ENCODE assay signal across 11 cellular contexts in the genomic region with DNA sequence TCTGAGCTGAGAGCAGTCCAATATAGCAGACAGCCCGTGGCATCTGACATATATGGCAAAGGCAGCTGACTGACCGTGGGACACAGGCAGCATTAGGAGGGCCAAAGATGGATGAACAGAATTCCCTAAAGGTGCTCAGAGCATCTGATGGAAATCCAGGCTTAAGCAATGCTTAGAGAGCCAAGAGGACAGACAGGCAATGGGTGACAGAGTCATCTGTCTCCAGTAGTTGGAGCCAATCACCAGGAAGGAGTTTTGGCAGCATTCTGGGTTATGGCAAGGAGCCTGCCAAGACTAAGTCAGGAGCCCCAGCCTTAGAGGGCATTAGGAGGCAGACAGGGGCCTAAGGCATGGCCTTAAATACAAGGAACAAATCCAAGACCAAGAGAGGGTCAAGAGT.
DNase-seq lines count a peak whose midpoint lies in the region; TF ChIP-seq lines count a peak whose summit lies in the region.
"Had no signal": no experiment of that assay in that cellular context is flagged by ENCODE, and none has a peak within 500 bp of the region (broad histone marks: within the 10 kb centered on the region; RNA-seq: fewer than 3 reads in every experiment).

No MANE protein-coding gene starts in this region.

- H3K4me3 Mint-ChIP-seq in activated CD4-positive, alpha-beta T cell treated with anti-CD3 and anti-CD28 coated beads, Interleukin-2, amount 10 ng/mL, durations not matched to agents 7 days and 5 days: no peak overlapping the region
- H3K4me3 Mint-ChIP-seq: GM23338 had no signal

- peaks cover 19% of the 10 kb centered on the region for H3K4me1 Mint-ChIP-seq in activated CD4-positive, alpha-beta T cell treated with anti-CD3 and anti-CD28 coated beads, Interleukin-2, amount 10 ng/mL, durations not matched to agents 7 days and 5 days

- H2AFZ ChIP-seq in parathyroid adenoma: peak overlapping the region; percentile 53
- H2AFZ ChIP-seq: GM23338 had no signal

- H3K4me1 ChIP-seq in parathyroid adenoma: peaks cover 12% of the 10 kb centered on the region

- CTCF ChIA-PET in activated CD4-positive, alpha-beta T cell treated with anti-CD3 and anti-CD28 coated beads, Interleukin-2, amount 10 ng/mL, durations not matched to agents 7 days and 5 days (lab: Charles Lee): interaction anchor here (1.6 kb wide), 1 partner anchor 183 kb away, joined by 6 read pairs; no protein-coding TSS in a partner anchor

- DNase-seq in activated CD4-positive, alpha-beta T cell treated with anti-CD3 and anti-CD28 coated beads, Interleukin-2, amount 10 ng/mL, durations not matched to agents 7 days and 5 days: no peak
- DNase-seq in activated CD4-positive, alpha-beta T cell treated with anti-CD3 and anti-CD28 coated beads for 4 hours: no peak
- DNase-seq in MG63 (peak; percentile 50), epithelial cell of esophagus (ENCODE audit: low read depth) (peak; percentile 30), COLO829 (ENCODE audit: low spot score) (no peak), UCSD-AML1 (lab: John Stamatoyannopoulos, UW; ENCODE audit: unreplicated experiment) (no peak), Ammon's horn (ENCODE audit: low spot score) (no peak)
- DNase-seq: central memory CD4-positive, alpha-beta T cell; sigmoid colon had no signal

- H3K36me3 Mint-ChIP-seq in activated CD4-positive, alpha-beta T cell treated with anti-CD3 and anti-CD28 coated beads, Interleukin-2, amount 10 ng/mL, durations not matched to agents 7 days and 5 days (ENCODE audit: low read depth): no peaks in the 10 kb centered on the region

- no peak overlapping the region for H3K4me3 ChIP-seq in MG63
- H3K4me3 ChIP-seq in epithelial cell of esophagus (ENCODE audit: low read length): no peak overlapping the region
- H3K4me3 ChIP-seq in parathyroid adenoma (ENCODE audit: low read depth, low read length): no peak overlapping the region
- H3K4me3 ChIP-seq: GM23338, sigmoid colon had no signal

- POLR2A ChIA-PET in activated CD4-positive, alpha-beta T cell treated with anti-CD3 and anti-CD28 coated beads, Interleukin-2, amount 10 ng/mL, durations not matched to agents 7 days and 5 days (lab: Charles Lee): no interaction called here

- H3K27me3 ChIP-seq in MG63 (no peaks in the 10 kb centered on the region), parathyroid adenoma (ENCODE audit: control insufficient read depth, insufficient read depth, low read length) (no peaks in the 10 kb centered on the region)
- H3K27me3 ChIP-seq: sigmoid colon had no signal

- peak overlapping the region; percentile 75 for H3K27ac ChIP-seq in parathyroid adenoma

- peaks cover 3% of the 10 kb centered on the region for H3K9me3 Mint-ChIP-seq in activated CD4-positive, alpha-beta T cell treated with anti-CD3 and anti-CD28 coated beads, Interleukin-2, amount 10 ng/mL, durations not matched to agents 7 days and 5 days

- no peak overlapping the region for H3K9ac ChIP-seq in parathyroid adenoma

- H3K4me2 ChIP-seq in parathyroid adenoma (ENCODE audit: low read length): no peak overlapping the region
- H3K4me2 ChIP-seq: GM23338 had no signal

- H3K79me2 ChIP-seq in parathyroid adenoma: no peaks in the 10 kb centered on the region

- H3K36me3 ChIP-seq in MG63 (no peaks in the 10 kb centered on the region), parathyroid adenoma (ENCODE audit: control insufficient read depth, insufficient read depth, low read length) (no peaks in the 10 kb centered on the region)
- H3K36me3 ChIP-seq: sigmoid colon had no signal

- peak overlapping the region; percentile 41 for H3K27ac Mint-ChIP-seq in activated CD4-positive, alpha-beta T cell treated with anti-CD3 and anti-CD28 coated beads, Interleukin-2, amount 10 ng/mL, durations not matched to agents 7 days and 5 days
- H3K27ac Mint-ChIP-seq: GM23338 had no signal

- no peaks in the 10 kb centered on the region for H3K9me3 ChIP-seq in MG63
- H3K9me3 ChIP-seq in parathyroid adenoma (ENCODE audit: control insufficient read depth, low read length): no peaks in the 10 kb centered on the region
- H3K9me3 ChIP-seq: sigmoid colon had no signal

- no peaks in the 10 kb centered on the region for H3K27me3 Mint-ChIP-seq in activated CD4-positive, alpha-beta T cell treated with anti-CD3 and anti-CD28 coated beads, Interleukin-2, amount 10 ng/mL, durations not matched to agents 7 days and 5 days

- TF ChIP-seq CTCF in epithelial cell of esophagus (IDR thresholded peaks at IDR 0.05; ENCODE audit: insufficient read depth, low read depth, low read length, missing control alignments) (no peak), parathyroid adenoma (IDR thresholded peaks at IDR 0.05) (no peak)

Comparison
In these comparisons a context has a peak if more than half of its experiments do, and no peak if none do; other contexts are left out.
1. DNase-seq: peak in MG63 (single experiment) and epithelial cell of esophagus (single experiment); none in activated CD4-positive, alpha-beta T cell treated with anti-CD3 and anti-CD28 coated beads, Interleukin-2, amount 10 ng/mL, durations not matched to agents 7 days and 5 days (single experiment), activated CD4-positive, alpha-beta T cell treated with anti-CD3 and anti-CD28 coated beads for 4 hours (0 of 2), COLO829 (single experiment), UCSD-AML1 (single experiment) and Ammon's horn (single experiment).